26 cellular contexts compared by ENCODE assay signal in the genomic region with DNA sequence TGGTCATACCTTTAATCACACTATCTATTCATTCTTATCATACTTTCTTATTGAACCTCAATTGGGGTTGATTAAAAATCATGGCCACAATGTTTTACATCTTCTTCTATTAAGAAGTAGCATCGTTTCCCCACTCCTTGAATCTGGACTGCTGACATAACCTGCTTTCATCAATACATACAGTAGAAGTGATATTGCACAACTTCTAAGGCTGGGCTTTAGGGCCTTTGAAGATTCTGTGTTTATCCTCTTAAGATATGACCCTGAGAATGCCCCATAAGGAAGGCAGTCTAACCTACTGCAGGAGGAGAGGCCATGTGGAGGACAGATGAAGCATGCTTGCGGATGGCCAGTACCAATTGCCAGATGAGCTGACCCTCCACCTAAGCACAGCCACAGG.
"Had no signal": no experiment of that assay in that cellular context is flagged by ENCODE, and none has a peak within 500 bp of the region (broad histone marks: within the 10 kb centered on the region; RNA-seq: fewer than 3 reads in every experiment).

No MANE protein-coding gene starts in this region.

- H3K27me3 ChIP-seq: colonic mucosa, dorsolateral prefrontal cortex, esophagus muscularis mucosa, esophagus squamous epithelium, foreskin keratinocyte, gastrocnemius medialis, gastroesophageal sphincter, heart left ventricle, heart right ventricle had no signal

- H3K27me3 Mint-ChIP-seq: dendritic cell treated with granulocyte-macrophage colony-stimulating factor and Interleukin-4, amounts not matched to agents 40 ng/mL and 50 ng/mL, for 4 days; effector memory CD8-positive, alpha-beta T cell had no signal

- H3K4me3 Mint-ChIP-seq: dendritic cell treated with granulocyte-macrophage colony-stimulating factor and Interleukin-4, amounts not matched to agents 40 ng/mL and 50 ng/mL, for 4 days; effector memory CD8-positive, alpha-beta T cell; endodermal cell had no signal

- FAIRE-seq: endothelial cell of umbilical vein had no signal

- H3K9me3 ChIP-seq: colonic mucosa, esophagus muscularis mucosa, esophagus squamous epithelium, gastrocnemius medialis, gastroesophageal sphincter, heart left ventricle, heart right ventricle had no signal

- H3K4me1 ChIP-seq: colonic mucosa, esophagus muscularis mucosa, foreskin keratinocyte, gastrocnemius medialis, gastroesophageal sphincter, heart left ventricle, heart right ventricle had no signal

- ATAC-seq: effector memory CD8-positive, alpha-beta T cell; esophagus mucosa; foreskin keratinocyte; gastrocnemius medialis; gastroesophageal sphincter; heart left ventricle; heart right ventricle had no signal

- H3K36me3 ChIP-seq: colonic mucosa, esophagus muscularis mucosa, esophagus squamous epithelium, gastrocnemius medialis, gastroesophageal sphincter, heart left ventricle, heart right ventricle had no signal

- H3K27ac ChIP-seq: colonic mucosa, coronary artery, dorsolateral prefrontal cortex, epithelial cell of prostate, esophagus muscularis mucosa, esophagus squamous epithelium, foreskin keratinocyte, gastrocnemius medialis, gastroesophageal sphincter, heart left ventricle, heart right ventricle had no signal

- H3K27ac Mint-ChIP-seq: dendritic cell treated with granulocyte-macrophage colony-stimulating factor and Interleukin-4, amounts not matched to agents 40 ng/mL and 50 ng/mL, for 4 days; effector memory CD8-positive, alpha-beta T cell; endodermal cell had no signal

- H3K4me3 ChIP-seq: colonic mucosa, coronary artery, dorsolateral prefrontal cortex, esophagus muscularis mucosa, esophagus squamous epithelium, gastrocnemius medialis, gastroesophageal sphincter, heart left ventricle, heart right ventricle had no signal

- H3K4me1 Mint-ChIP-seq: endodermal cell had no signal

- DNase-seq: colonic mucosa; cortex of kidney; dermis blood vessel endothelial cell; dorsolateral prefrontal cortex; effector CD4-positive, alpha-beta T cell; effector CD8-positive, alpha-beta T cell; effector memory CD4-positive, alpha-beta T cell; effector memory CD8-positive, alpha-beta T cell; endodermal cell; erythroblast; esophagus squamous epithelium; foreskin fibroblast; foreskin keratinocyte; foreskin melanocyte; gastrocnemius medialis; glutamatergic neuron; head of caudate nucleus; heart left ventricle; heart right ventricle had no signal
